In the genomic region with DNA sequence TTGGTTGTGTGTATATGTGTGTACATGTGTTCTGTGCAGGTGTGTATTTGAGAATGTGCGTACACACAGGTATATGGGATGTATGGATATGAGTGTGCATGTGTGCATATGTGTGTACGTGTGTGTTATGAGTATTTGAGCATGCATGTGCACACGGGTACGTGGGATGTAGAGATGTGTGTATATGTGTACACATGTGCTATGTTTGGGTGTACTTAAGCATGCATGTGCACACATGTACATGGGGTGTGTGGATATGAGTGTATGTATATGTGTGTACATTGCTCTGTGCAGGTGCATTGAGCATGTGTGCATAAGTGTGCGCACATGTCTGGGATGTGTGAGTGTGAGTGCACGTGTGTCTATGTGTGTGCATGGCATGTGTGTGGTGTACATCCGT, we compare ENCODE assay signal across 17 cellular contexts.
A peak's percentile ranks its signal among the peaks of the same experiment; 100 is the strongest.
DNase-seq lines count a peak whose midpoint lies in the region; ATAC-seq, FAIRE-seq and TF ChIP-seq lines count a peak whose summit lies in the region.
"Had no signal": no experiment of that assay in that cellular context is flagged by ENCODE, and none has a peak within 500 bp of the region (broad histone marks: within the 10 kb centered on the region; RNA-seq: fewer than 3 reads in every experiment).

No MANE protein-coding gene starts in this region.

- H3K4me3 Mint-ChIP-seq in nephron progenitor cell, result no peak overlapping the region
- H3K4me3 Mint-ChIP-seq: B cell; CD4-positive, alpha-beta T cell had no signal

- H3K27me3 Mint-ChIP-seq in nephron progenitor cell (ENCODE audit: low read depth, poor library complexity), result peaks cover 55% of the 10 kb centered on the region
- H3K27me3 Mint-ChIP-seq: CD4-positive, alpha-beta T cell had no signal

- DNase-seq in HTR-8/SVneo (ENCODE audit: insufficient read length, low spot score) (no peak), islet precursor cell (peak; percentile 22), nephron progenitor cell (no peak), DMS153 treated with DMSO at 0.1 percent for 48 hours (lab: John Stamatoyannopoulos, UW; ENCODE audit: unreplicated experiment) (no peak)
- DNase-seq in activated naive CD4-positive, alpha-beta T cell treated with Interleukin-2 at 50 U/mL for 16 hours, result no peak
- DNase-seq: C1 segment of cervical spinal cord, Calu3, DMS 273 treated with DMSO at 0.1 percent for 48 hours, DMS79 treated with DMSO at 0.1 percent for 48 hours, EL, GM23248 had no signal

- no peak for ATAC-seq in activated CD4-positive, CD25-positive, alpha-beta regulatory T cell treated with anti-CD3 and anti-CD28 coated beads, Interleukin-2, amount 50 U/mL, for 24 hours
- no peak for ATAC-seq in HG02763 (IDR thresholded peaks at IDR 0.05; ENCODE audit: unreplicated experiment)

- TF ChIP-seq CTCF in nephron progenitor cell (IDR thresholded peaks at IDR 0.05), result no peak

- peaks cover 11% of the 10 kb centered on the region for H3K4me1 Mint-ChIP-seq in nephron progenitor cell
- H3K4me1 Mint-ChIP-seq: B cell had no signal

- H3K36me3 Mint-ChIP-seq in nephron progenitor cell (ENCODE audit: low read depth), result no peaks in the 10 kb centered on the region

- H3K27ac Mint-ChIP-seq in nephron progenitor cell, result peak overlapping the region; percentile 26
- H3K27ac Mint-ChIP-seq: B cell; CD4-positive, alpha-beta T cell had no signal

- peaks cover 13% of the 10 kb centered on the region for H3K9me3 Mint-ChIP-seq in nephron progenitor cell

- peak; percentile 93 for FAIRE-seq in HTR-8/SVneo (lab: Jason Lieb, UNC)
- FAIRE-seq: A204.1, G401.6 had no signal
